ENCODE assay signal across 1 cellular context in genomic region chr20:37914672-37915433, GRCh38.
TF ChIP-seq lines count a peak whose summit lies in the region.

No MANE protein-coding gene starts in this region.

TF ChIP-seq in HepG2, 621 proteins besides CTCF, POLR2A, EP300 and RAD21 (continued from another document and continues in another):
- TF ChIP-seq ZNF318 (CRISPR knock-in tag; IDR thresholded peaks at IDR 0.05) (no peak), NR2F1 (CRISPR knock-in tag; IDR thresholded peaks at IDR 0.05) (no peak), ZNF781 (CRISPR knock-in tag; IDR thresholded peaks at IDR 0.05; ENCODE audit: borderline replicate concordance, not compliant biosample characterization) (peak; percentile 82), SMAD3 (CRISPR knock-in tag; IDR thresholded peaks at IDR 0.05) (0 out of 2 replicates have a peak, but pooled peaks have one; percentile 20), ZSCAN29 (CRISPR knock-in tag; conservative IDR thresholded peaks at IDR 0.05) (no peak), ISX (CRISPR knock-in tag; conservative IDR thresholded peaks at IDR 0.05) (no peak), TBP (CRISPR knock-in tag; IDR thresholded peaks at IDR 0.05) (no peak), ELF4 (CRISPR knock-in tag; IDR thresholded peaks at IDR 0.05; ENCODE audit: borderline replicate concordance) (no peak), ZNF292 (CRISPR knock-in tag; IDR thresholded peaks at IDR 0.05; ENCODE audit: borderline replicate concordance, low read depth) (peak; percentile 91), MBD4 (IDR thresholded peaks at IDR 0.05; ENCODE audit: borderline replicate concordance, low read length) (no peak), SMAD9 (CRISPR knock-in tag; IDR thresholded peaks at IDR 0.05) (no peak), TRAFD1 (CRISPR knock-in tag; IDR thresholded peaks at IDR 0.05; ENCODE audit: borderline replicate concordance) (no peak), NFE2L2 (IDR thresholded peaks at IDR 0.05; ENCODE audit: low read length) (no peak), SIX4 (CRISPR knock-in tag; IDR thresholded peaks at IDR 0.05) (no peak), REPIN1 (CRISPR knock-in tag; IDR thresholded peaks at IDR 0.05; ENCODE audit: borderline replicate concordance, low read depth) (no peak; the same call in 1 of the 2 replicates), BRD4 (CRISPR knock-in tag; IDR thresholded peaks at IDR 0.05) (no peak), CCDC6 (CRISPR knock-in tag; IDR thresholded peaks at IDR 0.05) (peak; percentile 52; the same call in 1 of the 2 replicates), HNRNPLL (IDR thresholded peaks at IDR 0.05; ENCODE audit: low read depth, low read length, poor library complexity, severe bottlenecking) (peak; percentile 78), NFIB (CRISPR knock-in tag; IDR thresholded peaks at IDR 0.05; ENCODE audit: borderline replicate concordance) (no peak), ZNF660 (CRISPR knock-in tag; IDR thresholded peaks at IDR 0.05; ENCODE audit: borderline replicate concordance, low read depth) (no peak), ZNF44 (CRISPR knock-in tag; IDR thresholded peaks at IDR 0.05) (no peak), ZNF615 (CRISPR knock-in tag; IDR thresholded peaks at IDR 0.05; ENCODE audit: borderline replicate concordance) (no peak), NPAS2 (CRISPR knock-in tag; IDR thresholded peaks at IDR 0.05; ENCODE audit: borderline replicate concordance) (no peak), BHLHE40 (IDR thresholded peaks at IDR 0.05; ENCODE audit: low read length) (no peak), MAX (IDR thresholded peaks at IDR 0.05) (no peak), SALL1 (CRISPR knock-in tag; IDR thresholded peaks at IDR 0.05) (peak; percentile 16; the same call in 1 of the 2 replicates), CEBPZ (IDR thresholded peaks at IDR 0.05; ENCODE audit: low read length) (no peak)
- TF ChIP-seq, protein P1, sequence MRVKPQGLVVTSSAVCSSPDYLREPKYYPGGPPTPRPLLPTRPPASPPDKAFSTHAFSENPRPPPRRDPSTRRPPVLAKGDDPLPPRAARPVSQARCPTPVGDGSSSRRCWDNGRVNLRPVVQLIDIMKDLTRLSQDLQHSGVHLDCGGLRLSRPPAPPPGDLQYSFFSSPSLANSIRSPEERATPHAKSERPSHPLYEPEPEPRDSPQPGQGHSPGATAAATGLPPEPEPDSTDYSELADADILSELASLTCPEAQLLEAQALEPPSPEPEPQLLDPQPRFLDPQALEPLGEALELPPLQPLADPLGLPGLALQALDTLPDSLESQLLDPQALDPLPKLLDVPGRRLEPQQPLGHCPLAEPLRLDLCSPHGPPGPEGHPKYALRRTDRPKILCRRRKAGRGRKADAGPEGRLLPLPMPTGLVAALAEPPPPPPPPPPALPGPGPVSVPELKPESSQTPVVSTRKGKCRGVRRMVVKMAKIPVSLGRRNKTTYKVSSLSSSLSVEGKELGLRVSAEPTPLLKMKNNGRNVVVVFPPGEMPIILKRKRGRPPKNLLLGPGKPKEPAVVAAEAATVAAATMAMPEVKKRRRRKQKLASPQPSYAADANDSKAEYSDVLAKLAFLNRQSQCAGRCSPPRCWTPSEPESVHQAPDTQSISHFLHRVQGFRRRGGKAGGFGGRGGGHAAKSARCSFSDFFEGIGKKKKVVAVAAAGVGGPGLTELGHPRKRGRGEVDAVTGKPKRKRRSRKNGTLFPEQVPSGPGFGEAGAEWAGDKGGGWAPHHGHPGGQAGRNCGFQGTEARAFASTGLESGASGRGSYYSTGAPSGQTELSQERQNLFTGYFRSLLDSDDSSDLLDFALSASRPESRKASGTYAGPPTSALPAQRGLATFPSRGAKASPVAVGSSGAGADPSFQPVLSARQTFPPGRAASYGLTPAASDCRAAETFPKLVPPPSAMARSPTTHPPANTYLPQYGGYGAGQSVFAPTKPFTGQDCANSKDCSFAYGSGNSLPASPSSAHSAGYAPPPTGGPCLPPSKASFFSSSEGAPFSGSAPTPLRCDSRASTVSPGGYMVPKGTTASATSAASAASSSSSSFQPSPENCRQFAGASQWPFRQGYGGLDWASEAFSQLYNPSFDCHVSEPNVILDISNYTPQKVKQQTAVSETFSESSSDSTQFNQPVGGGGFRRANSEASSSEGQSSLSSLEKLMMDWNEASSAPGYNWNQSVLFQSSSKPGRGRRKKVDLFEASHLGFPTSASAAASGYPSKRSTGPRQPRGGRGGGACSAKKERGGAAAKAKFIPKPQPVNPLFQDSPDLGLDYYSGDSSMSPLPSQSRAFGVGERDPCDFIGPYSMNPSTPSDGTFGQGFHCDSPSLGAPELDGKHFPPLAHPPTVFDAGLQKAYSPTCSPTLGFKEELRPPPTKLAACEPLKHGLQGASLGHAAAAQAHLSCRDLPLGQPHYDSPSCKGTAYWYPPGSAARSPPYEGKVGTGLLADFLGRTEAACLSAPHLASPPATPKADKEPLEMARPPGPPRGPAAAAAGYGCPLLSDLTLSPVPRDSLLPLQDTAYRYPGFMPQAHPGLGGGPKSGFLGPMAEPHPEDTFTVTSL (CRISPR knock-in tag; IDR thresholded peaks at IDR 0.05; ENCODE audit: borderline replicate concordance): no peak
- TF ChIP-seq, protein P2, sequence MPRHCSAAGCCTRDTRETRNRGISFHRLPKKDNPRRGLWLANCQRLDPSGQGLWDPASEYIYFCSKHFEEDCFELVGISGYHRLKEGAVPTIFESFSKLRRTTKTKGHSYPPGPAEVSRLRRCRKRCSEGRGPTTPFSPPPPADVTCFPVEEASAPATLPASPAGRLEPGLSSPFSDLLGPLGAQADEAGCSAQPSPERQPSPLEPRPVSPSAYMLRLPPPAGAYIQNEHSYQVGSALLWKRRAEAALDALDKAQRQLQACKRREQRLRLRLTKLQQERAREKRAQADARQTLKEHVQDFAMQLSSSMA (CRISPR knock-in tag; IDR thresholded peaks at IDR 0.05): no peak
- TF ChIP-seq, protein P3, sequence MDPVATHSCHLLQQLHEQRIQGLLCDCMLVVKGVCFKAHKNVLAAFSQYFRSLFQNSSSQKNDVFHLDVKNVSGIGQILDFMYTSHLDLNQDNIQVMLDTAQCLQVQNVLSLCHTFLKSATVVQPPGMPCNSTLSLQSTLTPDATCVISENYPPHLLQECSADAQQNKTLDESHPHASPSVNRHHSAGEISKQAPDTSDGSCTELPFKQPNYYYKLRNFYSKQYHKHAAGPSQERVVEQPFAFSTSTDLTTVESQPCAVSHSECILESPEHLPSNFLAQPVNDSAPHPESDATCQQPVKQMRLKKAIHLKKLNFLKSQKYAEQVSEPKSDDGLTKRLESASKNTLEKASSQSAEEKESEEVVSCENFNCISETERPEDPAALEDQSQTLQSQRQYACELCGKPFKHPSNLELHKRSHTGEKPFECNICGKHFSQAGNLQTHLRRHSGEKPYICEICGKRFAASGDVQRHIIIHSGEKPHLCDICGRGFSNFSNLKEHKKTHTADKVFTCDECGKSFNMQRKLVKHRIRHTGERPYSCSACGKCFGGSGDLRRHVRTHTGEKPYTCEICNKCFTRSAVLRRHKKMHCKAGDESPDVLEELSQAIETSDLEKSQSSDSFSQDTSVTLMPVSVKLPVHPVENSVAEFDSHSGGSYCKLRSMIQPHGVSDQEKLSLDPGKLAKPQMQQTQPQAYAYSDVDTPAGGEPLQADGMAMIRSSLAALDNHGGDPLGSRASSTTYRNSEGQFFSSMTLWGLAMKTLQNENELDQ (CRISPR knock-in tag; IDR thresholded peaks at IDR 0.05; ENCODE audit: borderline replicate concordance): no peak
- TF ChIP-seq, protein P4, sequence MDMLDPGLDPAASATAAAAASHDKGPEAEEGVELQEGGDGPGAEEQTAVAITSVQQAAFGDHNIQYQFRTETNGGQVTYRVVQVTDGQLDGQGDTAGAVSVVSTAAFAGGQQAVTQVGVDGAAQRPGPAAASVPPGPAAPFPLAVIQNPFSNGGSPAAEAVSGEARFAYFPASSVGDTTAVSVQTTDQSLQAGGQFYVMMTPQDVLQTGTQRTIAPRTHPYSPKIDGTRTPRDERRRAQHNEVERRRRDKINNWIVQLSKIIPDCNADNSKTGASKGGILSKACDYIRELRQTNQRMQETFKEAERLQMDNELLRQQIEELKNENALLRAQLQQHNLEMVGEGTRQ (IDR thresholded peaks at IDR 0.05; ENCODE audit: low read depth, low read length): no peak
- TF ChIP-seq, protein P4 (CRISPR knock-in tag; IDR thresholded peaks at IDR 0.05; ENCODE audit: borderline replicate concordance): no peak; the same call in 1 of the 2 replicates
